18 cellular contexts compared by ENCODE assay signal in genomic region chr3:58274027-58274614, GRCh38. TPM values are rescaled to one million over a fixed set of nuclear protein-coding genes. Genes with fewer than 3 reads are reported as not detected.
DNase-seq lines count a peak whose midpoint lies in the region; ATAC-seq, FAIRE-seq and TF ChIP-seq lines count a peak whose summit lies in the region.
"Had no signal": no experiment of that assay in that cellular context is flagged by ENCODE, and none has a peak within 500 bp of the region (broad histone marks: within the 10 kb centered on the region; RNA-seq: fewer than 3 reads in every experiment).

No MANE protein-coding gene starts in this region.

- H3K4me3 Mint-ChIP-seq in astrocyte (ENCODE audit: unreplicated experiment), result no peak overlapping the region
- no peak overlapping the region for H3K4me3 Mint-ChIP-seq in stimulated activated effector memory CD8-positive, alpha-beta T cell treated with anti-CD3 and anti-CD28 coated beads, Interleukin-12 subunit alpha, Interleukin-12 subunit beta, amount 100 ng/mL, for 72 hours
- H3K4me3 Mint-ChIP-seq: B cell; CD4-positive, alpha-beta memory T cell; H9 had no signal

- ATAC-seq in GM18858 (IDR thresholded peaks at IDR 0.05; ENCODE audit: unreplicated experiment), result no peak
- no peak for ATAC-seq in stimulated activated effector memory CD8-positive, alpha-beta T cell treated with anti-CD3 and anti-CD28 coated beads, Interleukin-12 subunit alpha, Interleukin-12 subunit beta, amount 100 ng/mL, for 72 hours

- no peak overlapping the region for H3K9ac ChIP-seq in astrocyte (ENCODE audit: low read length)

- intact Hi-C loops in testis (cut with DNase I; ENCODE audit: low total_unique reads), result no loop called here

- H3K4me1 Mint-ChIP-seq in astrocyte (ENCODE audit: low read depth, unreplicated experiment), result peaks cover 8% of the 10 kb centered on the region
- H3K4me1 Mint-ChIP-seq in stimulated activated effector memory CD8-positive, alpha-beta T cell treated with anti-CD3 and anti-CD28 coated beads, Interleukin-12 subunit alpha, Interleukin-12 subunit beta, amount 100 ng/mL, for 72 hours, result peaks cover 6% of the 10 kb centered on the region
- H3K4me1 Mint-ChIP-seq: CD4-positive, alpha-beta memory T cell; H9 had no signal

- H4K20me1 ChIP-seq in astrocyte (ENCODE audit: insufficient read depth, low read length), result no peaks in the 10 kb centered on the region

- peak; percentile 68 for FAIRE-seq in astrocyte (lab: Jason Lieb, UNC)
- FAIRE-seq: D721Med had no signal

- peaks cover 19% of the 10 kb centered on the region for H3K9me3 Mint-ChIP-seq in astrocyte (ENCODE audit: unreplicated experiment)
- H3K9me3 Mint-ChIP-seq in stimulated activated effector memory CD8-positive, alpha-beta T cell treated with anti-CD3 and anti-CD28 coated beads, Interleukin-12 subunit alpha, Interleukin-12 subunit beta, amount 100 ng/mL, for 72 hours, result no peaks in the 10 kb centered on the region
- H3K9me3 Mint-ChIP-seq: IgD-negative memory B cell had no signal

- H3K4me2 ChIP-seq in astrocyte (ENCODE audit: low read length), result no peak overlapping the region

- H3K27me3 Mint-ChIP-seq in astrocyte (ENCODE audit: low read depth, unreplicated experiment), result peaks cover 3% of the 10 kb centered on the region
- H3K27me3 Mint-ChIP-seq: B cell; CD4-positive, alpha-beta memory T cell; IgD-negative memory B cell had no signal

- no peak for TF ChIP-seq POLR2A in testis (IDR thresholded peaks at IDR 0.05)

- H3K27ac ChIP-seq in astrocyte (ENCODE audit: low read depth, low read length) (no peak overlapping the region), testis (no peak overlapping the region)

- H3K4me1 ChIP-seq in astrocyte (ENCODE audit: insufficient read depth, low read length), result peaks cover 12% of the 10 kb centered on the region
- no peaks in the 10 kb centered on the region for H3K4me1 ChIP-seq in testis

- DNase-seq in AG08395 (ENCODE audit: low spot score) (peak; percentile 47), GM04503 (ENCODE audit: low read depth) (peak; percentile 35), astrocyte (ENCODE audit: low read depth) (peak; percentile 25), fibroblast of the aortic adventitia (ENCODE audit: low read depth) (peak; percentile 20), NCI-H1694 (lab: John Stamatoyannopoulos, UW) (no peak), testis (no peak)
- no peak for DNase-seq in stimulated activated effector memory CD8-positive, alpha-beta T cell treated with anti-CD3 and anti-CD28 coated beads, Interleukin-12 subunit alpha, Interleukin-12 subunit beta, amount 100 ng/mL, for 72 hours (ENCODE audit: low spot score in 2 of 2)
- DNase-seq: CD4-positive, alpha-beta memory T cell; DMS79 treated with DMSO at 0.1 percent for 48 hours; H9; NCI-H1417; NCI-H2029; NCI-H524; SIG-M5 had no signal

- no peaks in the 10 kb centered on the region for H3K36me3 ChIP-seq in astrocyte (ENCODE audit: insufficient read depth, low read length)
- H3K36me3 ChIP-seq in testis (ENCODE audit: low read depth, missing control alignments), result no peaks in the 10 kb centered on the region

- no peak overlapping the region for H3K27ac Mint-ChIP-seq in astrocyte (ENCODE audit: unreplicated experiment)
- no peak overlapping the region for H3K27ac Mint-ChIP-seq in stimulated activated effector memory CD8-positive, alpha-beta T cell treated with anti-CD3 and anti-CD28 coated beads, Interleukin-12 subunit alpha, Interleukin-12 subunit beta, amount 100 ng/mL, for 72 hours
- H3K27ac Mint-ChIP-seq: B cell, H9, IgD-negative memory B cell had no signal

- H3K9me3 ChIP-seq in astrocyte (ENCODE audit: insufficient read depth, low read depth, low read length) (no peaks in the 10 kb centered on the region), testis (no peaks in the 10 kb centered on the region)

- H3K27me3 ChIP-seq in astrocyte (ENCODE audit: insufficient read depth, low read length) (no peaks in the 10 kb centered on the region), testis (no peaks in the 10 kb centered on the region)

- H2AFZ ChIP-seq in astrocyte (ENCODE audit: low read depth, low read length), result no peak overlapping the region

- WGBS in testis, 2 donors, result 73 to 77% methylated on average over 3 of the region's 3 CpGs

- H3K36me3 Mint-ChIP-seq in astrocyte (ENCODE audit: low read depth, unreplicated experiment), result peaks cover 7% of the 10 kb centered on the region
- no peaks in the 10 kb centered on the region for H3K36me3 Mint-ChIP-seq in stimulated activated effector memory CD8-positive, alpha-beta T cell treated with anti-CD3 and anti-CD28 coated beads, Interleukin-12 subunit alpha, Interleukin-12 subunit beta, amount 100 ng/mL, for 72 hours

- H3K79me2 ChIP-seq in astrocyte (ENCODE audit: insufficient read depth, low read length), result no peaks in the 10 kb centered on the region

- H3K4me3 ChIP-seq in astrocyte (ENCODE audit: insufficient read depth, low read depth, low read length) (no peak overlapping the region), fibroblast of the aortic adventitia (ENCODE audit: low read depth, low read length) (no peak overlapping the region), testis (no peak overlapping the region)

- TF ChIP-seq CTCF in astrocyte (IDR thresholded peaks at IDR 0.05; ENCODE audit: insufficient read depth, low read depth, low read length) (no peak), fibroblast of the aortic adventitia (IDR thresholded peaks at IDR 0.05; ENCODE audit: insufficient read depth, low read length) (no peak), testis (IDR thresholded peaks at IDR 0.05) (no peak)

RNA-seq across cellular contexts. Expression of gene RPP14, which starts 31.9 kb away (rescaled TPM):
- total RNA-seq in astrocyte, result 19.0 and 22.2 TPM in 2 replicates
- 10.8 and 19.0 TPM in 2 replicates for total RNA-seq in fibroblast of the aortic adventitia (ENCODE audit: low replicate concordance)
- 10 to 100 TPM; 13.8 to 17.0 TPM for total RNA-seq in testis
- 18.4 TPM for polyA plus RNA-seq in testis (ENCODE audit: insufficient read depth, low read depth, low replicate concordance)

RNA-seq across cellular contexts. Expression of gene HTD2, which starts 32.2 kb away (rescaled TPM):
- total RNA-seq in astrocyte, result 7.3 and 7.7 TPM in 2 replicates
- 8.5 and 9.9 TPM in 2 replicates for total RNA-seq in fibroblast of the aortic adventitia (ENCODE audit: low replicate concordance)
- 10 to 100 TPM; 14.6 to 15.1 TPM for total RNA-seq in testis
- polyA plus RNA-seq in testis (ENCODE audit: insufficient read depth, low read depth, low replicate concordance), result 16.4 TPM

RNA-seq across cellular contexts. Expression of gene ABHD6, which starts 36.5 kb away (rescaled TPM):
- 3.8 and 3.9 TPM in 2 replicates for total RNA-seq in astrocyte
- 5.5 and 14.0 TPM in 2 replicates for total RNA-seq in fibroblast of the aortic adventitia (ENCODE audit: low replicate concordance)
- 10 to 100 TPM; 12.1 to 17.8 TPM for total RNA-seq in testis
- 11.7 TPM for polyA plus RNA-seq in testis (ENCODE audit: insufficient read depth, low read depth, low replicate concordance)

RNA-seq across cellular contexts. Expression of gene PXK, which starts 58.6 kb away (rescaled TPM):
- total RNA-seq in astrocyte (10.3 and 10.5 TPM in 2 replicates), fibroblast of the aortic adventitia (ENCODE audit: low replicate concordance) (19.3 and 64.4 TPM in 2 replicates), testis (10 to 100 TPM; 29.3 to 31.3 TPM)
- 28.8 TPM for polyA plus RNA-seq in testis (ENCODE audit: insufficient read depth, low read depth, low replicate concordance)

Comparison
In these comparisons a context has a peak if more than half of its experiments do, and no peak if none do; other contexts are left out.
1. DNase-seq: peak in AG08395 (single experiment), GM04503 (single experiment), astrocyte (single experiment) and fibroblast of the aortic adventitia (single experiment); none in stimulated activated effector memory CD8-positive, alpha-beta T cell treated with anti-CD3 and anti-CD28 coated beads, Interleukin-12 subunit alpha, Interleukin-12 subunit beta, amount 100 ng/mL, for 72 hours (0 of 2), NCI-H1694 (single experiment) and testis (single experiment).